21 cellular contexts compared by ENCODE assay signal in the genomic region with DNA sequence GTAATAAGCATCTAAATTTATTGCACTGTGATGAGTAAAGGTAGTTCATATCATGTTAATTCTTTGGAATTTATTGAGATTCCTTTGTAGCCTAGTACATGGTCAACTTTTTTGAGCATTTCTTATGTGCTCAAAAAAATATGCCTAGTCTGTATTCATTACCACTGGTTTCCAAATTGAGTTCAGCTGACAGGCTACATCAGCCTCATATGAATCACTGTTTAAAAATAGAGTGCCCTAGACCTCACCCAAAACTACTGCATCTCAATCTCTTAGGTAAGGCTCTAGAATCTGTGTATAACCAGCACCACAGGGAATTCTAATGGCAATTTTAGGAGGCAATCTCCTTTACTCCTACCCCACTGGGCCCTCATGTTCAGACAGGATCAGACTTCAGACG. TPM values are rescaled to one million over a fixed set of nuclear protein-coding genes. Genes with fewer than 3 reads are reported as not detected.
A peak's percentile ranks its signal among the peaks of the same experiment; 100 is the strongest.
DNase-seq lines count a peak whose midpoint lies in the region; ATAC-seq and TF ChIP-seq lines count a peak whose summit lies in the region.
"Had no signal": no experiment of that assay in that cellular context is flagged by ENCODE, and none has a peak within 500 bp of the region (broad histone marks: within the 10 kb centered on the region; RNA-seq: fewer than 3 reads in every experiment).

No MANE protein-coding gene starts in this region.

- TF ChIP-seq EP300 in gastroesophageal sphincter (IDR thresholded peaks at IDR 0.05): no peak

- DNase-seq in AG08396 (ENCODE audit: low spot score): peak; percentile 65
- peak; percentile 79 for DNase-seq in EH (ENCODE audit: low read depth)
- DNase-seq in epidermal melanocyte (ENCODE audit: insufficient read length, low spot score): peak; percentile 14
- no peak for DNase-seq in NCI-H2196 treated with DMSO at 0.1 percent for 48 hours (lab: John Stamatoyannopoulos, UW; ENCODE audit: unreplicated experiment)
- DNase-seq in lower leg skin (ENCODE audit: low spot score in 2 of 2): no peak
- DNase-seq: Calu3; CD8-positive, alpha-beta T cell; DMS79 treated with DMSO at 0.1 percent for 48 hours; EL; H9 had no signal

- ATAC-seq in gastroesophageal sphincter: peak; percentile 46
- no peak for ATAC-seq in GM19467 (IDR thresholded peaks at IDR 0.05; ENCODE audit: unreplicated experiment)
- no peak for ATAC-seq in GM21717 (IDR thresholded peaks at IDR 0.05; ENCODE audit: unreplicated experiment)
- ATAC-seq: CD8-positive, alpha-beta T cell; GM12878 had no signal

- H3K4me3 ChIP-seq in gastroesophageal sphincter: no peak overlapping the region
- H3K4me3 ChIP-seq in lower leg skin (ENCODE audit: low read depth, poor library complexity, severe bottlenecking): no peak overlapping the region
- H3K4me3 ChIP-seq: BLaER1 treated with 17β-estradiol and CSF1 and Interleukin-3, amounts not matched to agents 10 nM and 100 nM; GM12878 had no signal

- no peak overlapping the region for H3K27ac ChIP-seq in gastroesophageal sphincter
- H3K27ac ChIP-seq: BLaER1 treated with 17β-estradiol and CSF1 and Interleukin-3, amounts not matched to agents 10 nM and 100 nM; HL-60; KMS-11 had no signal

- H3K9me3 ChIP-seq in gastroesophageal sphincter: peaks cover 0 to 4% (median 0%) of the 10 kb centered on the region in 3 donors

- TF ChIP-seq CTCF in gastroesophageal sphincter (IDR thresholded peaks at IDR 0.05): no peak
- no peak for TF ChIP-seq CTCF in lower leg skin (IDR thresholded peaks at IDR 0.05)

- no peak for TF ChIP-seq POLR2A in gastroesophageal sphincter (IDR thresholded peaks at IDR 0.05)
- TF ChIP-seq POLR2A in lower leg skin (IDR thresholded peaks at IDR 0.05): no peak

- H3K36me3 ChIP-seq in gastroesophageal sphincter: no peaks in the 10 kb centered on the region
- H3K36me3 ChIP-seq: BLaER1 treated with 17β-estradiol and CSF1 and Interleukin-3, amounts not matched to agents 10 nM and 100 nM had no signal

- peaks cover 26% of the 10 kb centered on the region for H3K27me3 ChIP-seq in gastroesophageal sphincter

- intact Hi-C loops in lower leg skin (cut with DNase I; ENCODE audit: low total_unique reads): no loop called here

- H3K4me1 ChIP-seq in gastroesophageal sphincter: peaks cover 0 to 2% (median 0%) of the 10 kb centered on the region in 3 donors
- H3K4me1 ChIP-seq: BLaER1 treated with 17β-estradiol and CSF1 and Interleukin-3, amounts not matched to agents 10 nM and 100 nM had no signal

- WGBS in gastroesophageal sphincter (ENCODE audit: low coverage in 1 of 2), 2 donors: 60% methylated on average over 1 of the region's 1 CpG; no CpG with 5 or more reads in 1 of the 2 donors
- 81 to 82% methylated on average over 1 of the region's 1 CpG for WGBS in lower leg skin, 2 donors

RNA-seq across cellular contexts. Expression of gene FOXF2, which starts 16.7 kb away (rescaled TPM):
- 100 to 1,000 TPM in 2 of 4 donors, 10 to 100 TPM in 2; 41.7 to 154 (median 91.9) TPM for total RNA-seq in gastroesophageal sphincter
- 1 to 10 TPM in 1 of 4 donors, under 1 TPM in 3; 0.59 to 1.4 (median 0.77) TPM for total RNA-seq in lower leg skin
- total RNA-seq: A172; B cell; CD8-positive, alpha-beta T cell; G401; GM12878; H1; H9 had no signal

Comparison
In these comparisons a context has a peak if more than half of its experiments do, and no peak if none do; other contexts are left out.
1. DNase-seq: peak in AG08396 (single experiment), EH (single experiment) and epidermal melanocyte (single experiment); none in NCI-H2196 treated with DMSO at 0.1 percent for 48 hours (single experiment) and lower leg skin (0 of 2).
2. RNA of gene FOXF2, which starts 16.7 kb away (total RNA-seq): 41.7 to 154 TPM in gastroesophageal sphincter; 0.59 to 1.4 TPM in lower leg skin; every median in the first group is over 10 times any median in the second.